In genomic region chr10:29455095-29455494, GRCh38 we compare ENCODE assay signal across 1 cellular context.
TF ChIP-seq lines count a peak whose summit lies in the region.

No MANE protein-coding gene starts in this region.

TF ChIP-seq in HepG2, 621 proteins besides CTCF, POLR2A, EP300 and RAD21 (continued from another document and continues in another):
- TF ChIP-seq FLYWCH1 (CRISPR knock-in tag; IDR thresholded peaks at IDR 0.05) (no peak), ZNF224 (CRISPR knock-in tag; IDR thresholded peaks at IDR 0.05) (0 out of 2 replicates have a peak, but pooled peaks have one; percentile 65), SIX1 (CRISPR knock-in tag; IDR thresholded peaks at IDR 0.05; ENCODE audit: borderline replicate concordance) (0 out of 2 replicates have a peak, but pooled peaks have one; percentile 19), SMC3 (IDR thresholded peaks at IDR 0.05; ENCODE audit: low read length) (no peak), BORCS8-MEF2B (CRISPR knock-in tag; IDR thresholded peaks at IDR 0.05) (no peak), ZNF773 (CRISPR knock-in tag; IDR thresholded peaks at IDR 0.05; ENCODE audit: borderline replicate concordance) (no peak), HMG20B (CRISPR knock-in tag; conservative IDR thresholded peaks at IDR 0.05) (no peak), ZNF414 (CRISPR knock-in tag; IDR thresholded peaks at IDR 0.05) (no peak), SKI (IDR thresholded peaks at IDR 0.05; ENCODE audit: partially characterized antibody) (no peak), REST (IDR thresholded peaks at IDR 0.05; ENCODE audit: borderline replicate concordance in 1 of 2, low read depth in 1 of 2, low read length in 2 of 2) (no peak), ZNF143 (CRISPR knock-in tag; IDR thresholded peaks at IDR 0.05) (peak; percentile 54; the same call in 1 of the 2 replicates), ZNF550 (CRISPR knock-in tag; IDR thresholded peaks at IDR 0.05; ENCODE audit: borderline replicate concordance) (no peak), TFAP4 (IDR thresholded peaks at IDR 0.05; ENCODE audit: borderline replicate concordance, low read depth) (no peak), ZKSCAN1 (IDR thresholded peaks at IDR 0.05; ENCODE audit: low read length) (no peak), HINFP (CRISPR knock-in tag; IDR thresholded peaks at IDR 0.05; ENCODE audit: low read depth) (no peak), ZNF251 (CRISPR knock-in tag; IDR thresholded peaks at IDR 0.05) (no peak), SP2 (CRISPR knock-in tag; IDR thresholded peaks at IDR 0.05) (no peak), E2F2 (CRISPR knock-in tag; IDR thresholded peaks at IDR 0.05; ENCODE audit: borderline replicate concordance) (no peak), HNF1A (IDR thresholded peaks at IDR 0.05; ENCODE audit: low read depth) (no peak), HNF1A (CRISPR knock-in tag; IDR thresholded peaks at IDR 0.05; ENCODE audit: borderline replicate concordance) (no peak), DR1 (CRISPR knock-in tag; IDR thresholded peaks at IDR 0.05) (no peak), ZNF841 (CRISPR knock-in tag; IDR thresholded peaks at IDR 0.05; ENCODE audit: borderline replicate concordance) (no peak), NFE2L1 (CRISPR knock-in tag; IDR thresholded peaks at IDR 0.05; ENCODE audit: borderline replicate concordance) (no peak), ZBTB21 (CRISPR knock-in tag; IDR thresholded peaks at IDR 0.05) (no peak), CBFB (CRISPR knock-in tag; IDR thresholded peaks at IDR 0.05) (no peak), ZNF790 (CRISPR knock-in tag; IDR thresholded peaks at IDR 0.05; ENCODE audit: borderline replicate concordance) (no peak), BRCA1 (CRISPR knock-in tag; IDR thresholded peaks at IDR 0.05) (no peak), RCOR2 (CRISPR knock-in tag; IDR thresholded peaks at IDR 0.05) (no peak), SOX6 (IDR thresholded peaks at IDR 0.05) (no peak), SOX6 (CRISPR knock-in tag; IDR thresholded peaks at IDR 0.05) (peak; percentile 27; the same call in 1 of the 2 replicates), HMGA1 (CRISPR knock-in tag; conservative IDR thresholded peaks at IDR 0.05) (no peak), CSRNP1 (CRISPR knock-in tag; IDR thresholded peaks at IDR 0.05) (no peak), ZNF343 (CRISPR knock-in tag; IDR thresholded peaks at IDR 0.05) (no peak), SOX13 (IDR thresholded peaks at IDR 0.05) (no peak), SOX13 (CRISPR knock-in tag; conservative IDR thresholded peaks at IDR 0.05 in 1 of 2, IDR thresholded peaks at IDR 0.05 in 1 of 2) (peak in 1 of 2 experiments; percentile 56; a peak in 2 of 4 replicates), MYC (CRISPR knock-in tag; IDR thresholded peaks at IDR 0.05; ENCODE audit: borderline replicate concordance) (peak; percentile 20; the same call in 1 of the 2 replicates), CHD4 (IDR thresholded peaks at IDR 0.05; ENCODE audit: borderline replicate concordance, low read length) (no peak), ZNF746 (CRISPR knock-in tag; IDR thresholded peaks at IDR 0.05) (0 out of 2 replicates have a peak, but pooled peaks have one; percentile 40), TEAD3 (CRISPR knock-in tag; optimal IDR thresholded peaks at IDR 0.05; ENCODE audit: borderline replicate concordance) (no peak), STAT5B (CRISPR knock-in tag; IDR thresholded peaks at IDR 0.05) (no peak), MLLT10 (CRISPR knock-in tag; IDR thresholded peaks at IDR 0.05) (no peak), JUNB (CRISPR knock-in tag; IDR thresholded peaks at IDR 0.05; ENCODE audit: borderline replicate concordance) (peak; percentile 15; the same call in 1 of the 2 replicates), FOXP1 (IDR thresholded peaks at IDR 0.05) (no peak), FOXP1 (CRISPR knock-in tag; IDR thresholded peaks at IDR 0.05) (no peak), THAP7 (CRISPR knock-in tag; IDR thresholded peaks at IDR 0.05) (no peak), DPF2 (CRISPR knock-in tag; IDR thresholded peaks at IDR 0.05; ENCODE audit: borderline replicate concordance, low read depth) (peak; percentile 17; the same call in 1 of the 2 replicates), ZC3H4 (CRISPR knock-in tag; IDR thresholded peaks at IDR 0.05; ENCODE audit: borderline replicate concordance) (no peak), ZNF639 (CRISPR knock-in tag; conservative IDR thresholded peaks at IDR 0.05) (no peak), ZBTB20 (CRISPR knock-in tag; IDR thresholded peaks at IDR 0.05; ENCODE audit: borderline replicate concordance, low read depth) (no peak), MXD1 (CRISPR knock-in tag; IDR thresholded peaks at IDR 0.05) (no peak), KMT2B (CRISPR knock-in tag; IDR thresholded peaks at IDR 0.05) (no peak), PITX1 (CRISPR knock-in tag; IDR thresholded peaks at IDR 0.05) (peak; percentile 60; the same call in 1 of the 2 replicates), ATM (IDR thresholded peaks at IDR 0.05; ENCODE audit: borderline replicate concordance) (no peak), DRAP1 (CRISPR knock-in tag; IDR thresholded peaks at IDR 0.05) (no peak), ZNF446 (CRISPR knock-in tag; IDR thresholded peaks at IDR 0.05) (no peak)
